28 cellular contexts compared by ENCODE assay signal in the genomic region with DNA sequence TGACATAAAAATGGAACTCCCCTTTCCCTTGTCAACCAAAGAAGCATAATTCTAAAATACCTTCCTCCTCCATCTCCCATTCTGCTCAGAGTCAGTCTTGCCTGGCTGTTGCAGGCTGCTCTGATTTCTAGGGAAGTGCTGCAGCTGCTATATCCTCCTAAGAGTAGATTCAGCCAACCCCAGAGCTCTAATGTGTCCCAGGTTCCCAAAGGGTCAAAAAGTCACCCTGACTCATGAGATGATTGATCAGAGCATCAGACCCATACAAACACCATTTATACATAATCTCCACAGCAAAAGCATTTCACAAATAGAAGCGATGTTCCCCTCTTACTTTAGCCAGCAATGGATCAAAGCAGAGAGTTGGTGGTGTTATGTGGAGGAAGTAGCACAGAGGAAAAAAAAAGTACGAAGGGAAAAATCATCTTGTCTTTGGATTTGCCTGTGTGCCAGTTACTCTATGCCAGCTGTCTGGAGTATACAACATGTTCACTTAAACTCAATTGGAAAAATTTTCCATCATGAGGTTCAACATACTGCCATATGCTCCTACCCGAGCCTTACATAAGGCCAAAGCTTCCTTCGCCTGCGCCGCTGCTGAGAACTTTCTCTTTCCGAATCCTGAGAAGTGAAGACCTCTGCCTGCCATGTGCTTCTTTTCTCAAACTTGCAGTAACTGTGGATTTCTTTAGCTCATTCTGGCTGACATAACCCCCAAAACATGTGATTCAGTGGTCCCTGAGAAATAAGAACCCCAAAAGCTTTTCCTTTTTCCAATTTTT.
"Had no signal": no experiment of that assay in that cellular context is flagged by ENCODE, and none has a peak within 500 bp of the region (broad histone marks: within the 10 kb centered on the region; RNA-seq: fewer than 3 reads in every experiment).

No MANE protein-coding gene starts in this region.

- H3K4me1 Mint-ChIP-seq: mesothelial cell of epicardium, neural progenitor cell had no signal

- H3K27me3 ChIP-seq: esophagus squamous epithelium, neural progenitor cell, right lobe of liver, testis had no signal

- H3K36me3 Mint-ChIP-seq: activated CD4-positive, alpha-beta memory T cell treated with anti-CD3 and anti-CD28 coated beads for 36 hours; activated naive CD4-positive, alpha-beta T cell treated with anti-CD3 and anti-CD28 coated beads, Interleukin-2, amount 10 ng/mL, durations not matched to agents 7 days and 5 days; activated naive CD8-positive, alpha-beta T cell treated with anti-CD3 and anti-CD28 coated beads, Interleukin-2, amount 10 ng/mL, durations not matched to agents 7 days and 5 days; immature natural killer cell; mesothelial cell of epicardium; naive thymus-derived CD8-positive, alpha-beta T cell; neural progenitor cell had no signal

- H3K9me3 Mint-ChIP-seq: activated CD4-positive, alpha-beta memory T cell treated with anti-CD3 and anti-CD28 coated beads for 36 hours; activated CD4-positive, alpha-beta T cell treated with anti-CD3 and anti-CD28 coated beads, Interleukin-2, amount 10 ng/mL, durations not matched to agents 24 days and 14 days; activated naive CD4-positive, alpha-beta T cell treated with anti-CD3 and anti-CD28 coated beads, Interleukin-2, amount 10 ng/mL, durations not matched to agents 7 days and 5 days; activated T-helper 1 cell treated with anti-CD3 and anti-CD28 coated beads, Interleukin-12 subunit alpha, Interleukin-12 subunit beta, Interleukin-2, Interleukin-4 antibody, amounts not matched to agents 30 ng/mL and 10 ng/mL and 1 ng/mL, durations not matched to agents 14 hours and 24 hours and 36 hours; immature natural killer cell; mesothelial cell of epicardium had no signal

- H3K27me3 Mint-ChIP-seq: activated CD4-positive, alpha-beta T cell treated with anti-CD3 and anti-CD28 coated beads, Interleukin-2, amount 10 ng/mL, durations not matched to agents 24 days and 14 days; activated naive CD4-positive, alpha-beta T cell treated with anti-CD3 and anti-CD28 coated beads, Interleukin-2, amount 10 ng/mL, durations not matched to agents 7 days and 5 days had no signal

- H3K27ac ChIP-seq: epithelial cell of prostate, esophagus squamous epithelium, neural progenitor cell, right lobe of liver, skin epidermis, testis had no signal

- H3K4me3 Mint-ChIP-seq: activated CD4-positive, alpha-beta memory T cell treated with anti-CD3 and anti-CD28 coated beads for 36 hours; activated CD4-positive, alpha-beta T cell treated with anti-CD3 and anti-CD28 coated beads, Interleukin-2, amount 10 ng/mL, durations not matched to agents 24 days and 14 days; activated naive CD4-positive, alpha-beta T cell treated with anti-CD3 and anti-CD28 coated beads, Interleukin-2, amount 10 ng/mL, durations not matched to agents 7 days and 5 days; activated naive CD8-positive, alpha-beta T cell treated with anti-CD3 and anti-CD28 coated beads, Interleukin-2, amount 10 ng/mL, durations not matched to agents 7 days and 5 days; activated T-helper 1 cell treated with anti-CD3 and anti-CD28 coated beads, Interleukin-12 subunit alpha, Interleukin-12 subunit beta, Interleukin-2, Interleukin-4 antibody, amounts not matched to agents 30 ng/mL and 10 ng/mL and 1 ng/mL, durations not matched to agents 14 hours and 24 hours and 36 hours; immature natural killer cell; mesothelial cell of epicardium; naive thymus-derived CD8-positive, alpha-beta T cell; neural progenitor cell had no signal

- FAIRE-seq: endometrium, urothelium cell line had no signal

- H3K27ac Mint-ChIP-seq: activated CD4-positive, alpha-beta memory T cell treated with anti-CD3 and anti-CD28 coated beads for 36 hours; activated CD4-positive, alpha-beta T cell treated with anti-CD3 and anti-CD28 coated beads, Interleukin-2, amount 10 ng/mL, durations not matched to agents 24 days and 14 days; activated naive CD8-positive, alpha-beta T cell treated with anti-CD3 and anti-CD28 coated beads, Interleukin-2, amount 10 ng/mL, durations not matched to agents 7 days and 5 days; activated T-helper 1 cell treated with anti-CD3 and anti-CD28 coated beads, Interleukin-12 subunit alpha, Interleukin-12 subunit beta, Interleukin-2, Interleukin-4 antibody, amounts not matched to agents 30 ng/mL and 10 ng/mL and 1 ng/mL, durations not matched to agents 14 hours and 24 hours and 36 hours; immature natural killer cell; mesothelial cell of epicardium; naive thymus-derived CD8-positive, alpha-beta T cell; neural progenitor cell had no signal

- DNase-seq: activated CD4-positive, alpha-beta memory T cell treated with anti-CD3 and anti-CD28 coated beads for 36 hours; activated CD4-positive, alpha-beta T cell treated with anti-CD3 and anti-CD28 coated beads, Interleukin-2, amount 10 ng/mL, durations not matched to agents 24 days and 14 days; activated CD4-positive, CD25-positive, alpha-beta regulatory T cell treated with anti-CD3 and anti-CD28 coated beads, Interleukin-2, amount 50 U/mL, for 72 hours; activated CD8-positive, alpha-beta memory T cell treated with anti-CD3 and anti-CD28 coated beads, Interleukin-2, amount 50 U/mL, for 4 hours; activated gamma-delta T cell; activated naive CD4-positive, alpha-beta T cell treated with anti-CD3 and anti-CD28 coated beads, Interleukin-2, amount 10 ng/mL, durations not matched to agents 7 days and 5 days; activated naive CD8-positive, alpha-beta T cell treated with anti-CD3 and anti-CD28 coated beads, Interleukin-2, amount 10 ng/mL, durations not matched to agents 7 days and 5 days; activated T-cell treated with anti-CD3 and anti-CD28 coated beads, Interleukin-2, amount 50 U/mL, for 1 hour; amniotic stem cell; caudate nucleus; dermis blood vessel endothelial cell; effector CD8-positive, alpha-beta T cell; esophagus squamous epithelium; immature natural killer cell; naive thymus-derived CD8-positive, alpha-beta T cell; right lobe of liver; stimulated activated CD4-positive, alpha-beta T cell treated with anti-CD3 and anti-CD28 coated beads, Interleukin-12 subunit alpha, Interleukin-12 subunit beta, amount 100 ng/mL, for 4 hours; stimulated activated CD4-positive, alpha-beta T cell treated with anti-CD3 and anti-CD28 coated beads, Interleukin-4, amount 100 ng/mL, for 1 hour; T-helper 2 cell; testis; trophoblast cell had no signal

- H3K4me3 ChIP-seq: esophagus squamous epithelium, neural progenitor cell, right lobe of liver, skin epidermis, testis had no signal

- ATAC-seq: naive thymus-derived CD8-positive, alpha-beta T cell; right lobe of liver had no signal
